ENCODE assay signal across 9 cellular contexts in the genomic region with DNA sequence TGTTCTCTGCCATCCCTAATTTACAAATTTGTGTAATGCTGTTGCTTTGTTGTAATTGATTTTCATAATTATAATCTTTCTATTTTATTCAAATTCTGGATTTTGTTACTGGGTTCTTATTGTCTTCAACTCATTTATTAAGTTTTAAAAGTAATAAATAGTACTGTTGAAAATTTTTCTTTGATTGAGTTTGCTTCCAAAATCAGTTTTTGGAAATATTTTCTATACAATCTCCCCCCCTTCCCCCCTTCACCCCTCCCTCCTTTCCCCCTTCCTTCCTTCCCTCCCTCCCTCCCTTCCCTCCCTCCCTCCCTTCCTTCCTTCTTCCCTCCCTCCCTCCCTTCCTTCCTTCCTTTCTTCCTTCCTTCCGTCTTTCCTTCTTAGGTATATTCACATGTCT. TPM values are rescaled to one million over a fixed set of nuclear protein-coding genes. Genes with fewer than 3 reads are reported as not detected.
"Had no signal": no experiment of that assay in that cellular context is flagged by ENCODE, and none has a peak within 500 bp of the region (broad histone marks: within the 10 kb centered on the region; RNA-seq: fewer than 3 reads in every experiment).

No MANE protein-coding gene starts in this region.

- FAIRE-seq: HTR-8/SVneo had no signal

- H3K27ac ChIP-seq: HL-60, KMS-11 had no signal

- H3K4me2 ChIP-seq: KMS-11 had no signal

- H3K9ac ChIP-seq: KMS-11 had no signal

- DNase-seq: IMR-90, KBM-7, KG1 had no signal

RNA-seq across cellular contexts. Expression of gene TMPRSS15, which starts 6.0 kb away (rescaled TPM):
- total RNA-seq: HT-29, HT1080, IMR-90 had no signal
- polyA plus RNA-seq: IgD-negative memory B cell, IMR-90 had no signal
